In the genomic region with DNA sequence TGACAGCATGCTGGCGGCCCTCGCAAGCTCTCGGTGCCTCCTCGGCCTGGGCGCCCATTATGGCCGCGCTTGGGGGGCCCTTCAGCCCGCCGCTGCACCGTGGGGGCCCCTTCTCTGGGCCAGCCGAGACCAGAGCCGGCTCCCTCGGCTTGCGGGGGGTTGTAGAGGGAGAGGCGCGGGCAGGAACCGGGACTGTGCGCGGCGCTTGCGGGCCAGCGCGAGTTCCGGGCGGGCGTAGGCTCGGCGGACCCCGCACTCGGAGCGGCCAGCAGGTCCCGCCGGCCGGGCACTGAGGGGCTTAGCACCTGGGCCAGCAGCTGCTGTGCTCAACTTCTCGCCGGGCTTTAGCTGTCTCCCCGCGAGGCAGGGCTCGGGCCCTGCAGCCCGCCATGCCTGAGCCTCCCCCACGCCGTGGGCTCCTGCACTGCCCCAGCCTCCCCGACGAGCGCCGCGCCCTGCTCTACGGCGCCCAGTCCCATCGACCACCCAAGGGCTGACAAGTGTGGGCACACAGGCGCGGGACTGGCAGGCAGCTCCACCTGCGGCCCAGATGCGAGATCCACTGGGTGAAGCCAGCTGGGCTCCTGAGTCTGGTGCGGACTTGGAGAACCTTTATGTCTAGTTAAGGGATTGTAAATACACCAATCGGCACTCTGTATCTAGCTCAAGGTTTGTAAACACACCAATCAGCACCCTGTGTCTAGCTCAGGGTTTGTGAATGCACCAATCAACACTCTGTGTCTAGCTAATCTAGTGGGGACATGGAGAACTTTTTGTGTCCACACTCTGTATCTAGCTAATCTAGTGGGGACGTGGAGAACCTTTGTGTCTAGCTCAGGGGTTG, we compare ENCODE assay signal across 1 cellular context.
TF ChIP-seq lines count a peak whose summit lies in the region.

No MANE protein-coding gene starts in this region.

TF ChIP-seq in HepG2, 621 proteins besides CTCF, POLR2A, EP300 and RAD21:
- TF ChIP-seq NFYC (CRISPR knock-in tag; IDR thresholded peaks at IDR 0.05) (peak; percentile 70), NFYB (CRISPR knock-in tag; IDR thresholded peaks at IDR 0.05) (peak; percentile 78)
- TF ChIP-seq, protein P1, sequence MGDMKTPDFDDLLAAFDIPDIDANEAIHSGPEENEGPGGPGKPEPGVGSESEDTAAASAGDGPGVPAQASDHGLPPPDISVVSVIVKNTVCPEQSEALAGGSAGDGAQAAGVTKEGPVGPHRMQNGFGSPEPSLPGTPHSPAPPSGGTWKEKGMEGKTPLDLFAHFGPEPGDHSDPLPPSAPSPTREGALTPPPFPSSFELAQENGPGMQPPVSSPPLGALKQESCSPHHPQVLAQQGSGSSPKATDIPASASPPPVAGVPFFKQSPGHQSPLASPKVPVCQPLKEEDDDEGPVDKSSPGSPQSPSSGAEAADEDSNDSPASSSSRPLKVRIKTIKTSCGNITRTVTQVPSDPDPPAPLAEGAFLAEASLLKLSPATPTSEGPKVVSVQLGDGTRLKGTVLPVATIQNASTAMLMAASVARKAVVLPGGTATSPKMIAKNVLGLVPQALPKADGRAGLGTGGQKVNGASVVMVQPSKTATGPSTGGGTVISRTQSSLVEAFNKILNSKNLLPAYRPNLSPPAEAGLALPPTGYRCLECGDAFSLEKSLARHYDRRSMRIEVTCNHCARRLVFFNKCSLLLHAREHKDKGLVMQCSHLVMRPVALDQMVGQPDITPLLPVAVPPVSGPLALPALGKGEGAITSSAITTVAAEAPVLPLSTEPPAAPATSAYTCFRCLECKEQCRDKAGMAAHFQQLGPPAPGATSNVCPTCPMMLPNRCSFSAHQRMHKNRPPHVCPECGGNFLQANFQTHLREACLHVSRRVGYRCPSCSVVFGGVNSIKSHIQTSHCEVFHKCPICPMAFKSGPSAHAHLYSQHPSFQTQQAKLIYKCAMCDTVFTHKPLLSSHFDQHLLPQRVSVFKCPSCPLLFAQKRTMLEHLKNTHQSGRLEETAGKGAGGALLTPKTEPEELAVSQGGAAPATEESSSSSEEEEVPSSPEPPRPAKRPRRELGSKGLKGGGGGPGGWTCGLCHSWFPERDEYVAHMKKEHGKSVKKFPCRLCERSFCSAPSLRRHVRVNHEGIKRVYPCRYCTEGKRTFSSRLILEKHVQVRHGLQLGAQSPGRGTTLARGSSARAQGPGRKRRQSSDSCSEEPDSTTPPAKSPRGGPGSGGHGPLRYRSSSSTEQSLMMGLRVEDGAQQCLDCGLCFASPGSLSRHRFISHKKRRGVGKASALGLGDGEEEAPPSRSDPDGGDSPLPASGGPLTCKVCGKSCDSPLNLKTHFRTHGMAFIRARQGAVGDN (CRISPR knock-in tag; IDR thresholded peaks at IDR 0.05) = 0 out of 2 replicates have a peak, but pooled peaks have one; percentile 14
